ENCODE assay signal across 9 cellular contexts in genomic region chr17:80124351-80124981, GRCh38. TPM values are rescaled to one million over a fixed set of nuclear protein-coding genes. Genes with fewer than 3 reads are reported as not detected.
A peak's percentile ranks its signal among the peaks of the same experiment; 100 is the strongest.
DNase-seq lines count a peak whose midpoint lies in the region; ATAC-seq, FAIRE-seq and TF ChIP-seq lines count a peak whose summit lies in the region.
"Had no signal": no experiment of that assay in that cellular context is flagged by ENCODE, and none has a peak within 500 bp of the region (broad histone marks: within the 10 kb centered on the region; RNA-seq: fewer than 3 reads in every experiment).

No MANE protein-coding gene starts in this region.

- H3K23ac ChIP-seq in mesenchymal stem cell (ENCODE audit: low read length in 2 of 2): no peak overlapping the region

- H3K9me3 ChIP-seq in GM12878 (replicated peaks; ENCODE audit: control insufficient read depth, insufficient read depth, low read length): no peaks in the 10 kb centered on the region
- no peaks in the 10 kb centered on the region for H3K9me3 ChIP-seq in mesenchymal stem cell (ENCODE audit: control insufficient read depth, low read length)

- H4K20me1 ChIP-seq in GM12878 (ENCODE audit: control insufficient read depth, insufficient read depth): no peaks in the 10 kb centered on the region

- TF ChIP-seq POLR2A in GM12878 (IDR thresholded peaks at IDR 0.05; ENCODE audit: low read depth, low read length): no peak

- ATAC-seq in GM12878 (peak; percentile 79), GM21717 (IDR thresholded peaks at IDR 0.05; ENCODE audit: unreplicated experiment) (no peak), GM18870 (IDR thresholded peaks at IDR 0.05; ENCODE audit: unreplicated experiment) (no peak)
- ATAC-seq in naive thymus-derived CD8-positive, alpha-beta T cell: no peak
- ATAC-seq: activated naive CD4-positive, alpha-beta T cell treated with anti-CD3 and anti-CD28 coated beads, Interleukin-2, amount 50 U/mL, for 72 hours had no signal

- H3K36me3 ChIP-seq in GM12878 (ENCODE audit: control insufficient read depth in 2 of 2, insufficient read depth in 2 of 2, low read length in 1 of 2) (no peaks in the 10 kb centered on the region), mesenchymal stem cell (ENCODE audit: control insufficient read depth in 1 of 2, insufficient read depth in 2 of 2, low read depth in 1 of 2, low read length in 2 of 2) (no peaks in the 10 kb centered on the region)

- H2BK15ac ChIP-seq in mesenchymal stem cell (ENCODE audit: low read depth, poor library complexity, severe bottlenecking): no peak overlapping the region

- H2BK120ac ChIP-seq in mesenchymal stem cell (ENCODE audit: low read depth, low read length): no peak overlapping the region

- peaks cover 13 to 30% (median 22%) of the 10 kb centered on the region in 5 donors for H3K27me3 Mint-ChIP-seq in naive thymus-derived CD8-positive, alpha-beta T cell

- H3K9me3 Mint-ChIP-seq in naive thymus-derived CD8-positive, alpha-beta T cell: no peaks in the 10 kb centered on the region
- H3K9me3 Mint-ChIP-seq: activated naive CD4-positive, alpha-beta T cell treated with anti-CD3 and anti-CD28 coated beads, Interleukin-2, amount 50 U/mL, for 72 hours had no signal

- BruUV-seq in GM12878 (replicated peaks; lab: Mats Ljungman, UMichigan): no TSS peak

- no peak overlapping the region for H3K14ac ChIP-seq in mesenchymal stem cell (ENCODE audit: low read length in 2 of 2)

- H3K9ac ChIP-seq in GM12878 (ENCODE audit: control insufficient read depth, insufficient read depth, low read length) (no peak overlapping the region), mesenchymal stem cell (ENCODE audit: low read length) (no peak overlapping the region)

- H3K27ac ChIP-seq in GM12878 (ENCODE audit: control insufficient read depth, insufficient read depth) (no peak overlapping the region), mesenchymal stem cell (ENCODE audit: low read length, poor library complexity, severe bottlenecking) (no peak overlapping the region)

- DNase-seq in DMS53 (lab: John Stamatoyannopoulos, UW) (peak; percentile 74), GM12878 (ENCODE audit: low read depth, low spot score) (no peak), mesenchymal stem cell (peak; percentile 63)
- DNase-seq in stimulated activated CD4-positive, alpha-beta T cell treated with anti-CD3 and anti-CD28 coated beads, Interleukin-1b, Interleukin-23, amount 100 ng/mL, for 48 hours: no peak
- DNase-seq in naive thymus-derived CD8-positive, alpha-beta T cell: no peak

- no peaks in the 10 kb centered on the region for H3K79me2 ChIP-seq in GM12878 (ENCODE audit: control insufficient read depth, insufficient read depth, low read length)

- H3K27me3 ChIP-seq in GM12878 (replicated peaks in 1 of 2; ENCODE audit: control insufficient read depth in 2 of 2, insufficient read depth in 2 of 2, low read length in 1 of 2) (no peaks in the 10 kb centered on the region; a peak in 1 of 4 replicates), mesenchymal stem cell (ENCODE audit: control insufficient read depth in 1 of 2, insufficient read depth in 1 of 2, low read length in 2 of 2) (peaks cover 0 to 4% of the 10 kb centered on the region in 2 experiments)

- peaks cover 0 to 1% (median 0%) of the 10 kb centered on the region in 4 donors for H3K4me1 Mint-ChIP-seq in naive thymus-derived CD8-positive, alpha-beta T cell

- H3K79me1 ChIP-seq in mesenchymal stem cell (replicated peaks; ENCODE audit: low read length, poor library complexity, severe bottlenecking): no peaks in the 10 kb centered on the region

- no peak overlapping the region for H2BK12ac ChIP-seq in mesenchymal stem cell (ENCODE audit: low read length in 2 of 2)

- no peak overlapping the region for H3K27ac Mint-ChIP-seq in naive thymus-derived CD8-positive, alpha-beta T cell
- H3K27ac Mint-ChIP-seq: activated naive CD4-positive, alpha-beta T cell treated with anti-CD3 and anti-CD28 coated beads, Interleukin-2, amount 50 U/mL, for 72 hours had no signal

- H3K4me3 ChIP-seq in GM12878 (no peak overlapping the region), mesenchymal stem cell (ENCODE audit: insufficient read depth in 1 of 2, low read depth in 1 of 2, low read length in 2 of 2) (no peak overlapping the region)

- no peak overlapping the region for H2BK5ac ChIP-seq in mesenchymal stem cell (ENCODE audit: low read depth, low read length, poor library complexity, severe bottlenecking)

- SMC1A ChIA-PET in GM12878 (lab: Charles Lee; ENCODE audit: uncharacterized antibody, unreplicated experiment): no interaction called here

- no peaks in the 10 kb centered on the region for H3K36me3 Mint-ChIP-seq in naive thymus-derived CD8-positive, alpha-beta T cell
- H3K36me3 Mint-ChIP-seq: activated naive CD4-positive, alpha-beta T cell treated with anti-CD3 and anti-CD28 coated beads, Interleukin-2, amount 50 U/mL, for 72 hours had no signal

- FAIRE-seq in GM12878 (lab: Jason Lieb, UNC): no peak

- H3K4me2 ChIP-seq in GM12878 (ENCODE audit: control insufficient read depth, insufficient read depth) (no peak overlapping the region), mesenchymal stem cell (ENCODE audit: low read length, poor library complexity, severe bottlenecking) (no peak overlapping the region)

- intact Hi-C loops in GM12878 (cut with micrococcal nuclease; ENCODE audit: unreplicated experiment): no loop called here

- RAD21 ChIA-PET in GM12878 (lab: Charles Lee; ENCODE audit: unreplicated experiment): no interaction called here

- TF ChIP-seq EP300 in Ishikawa (IDR thresholded peaks at IDR 0.05; ENCODE audit: borderline replicate concordance) (no peak), GM12878 (IDR thresholded peaks at IDR 0.05; ENCODE audit: borderline replicate concordance in 1 of 2, control insufficient read depth in 1 of 2, low read depth in 2 of 2, low read length in 2 of 2) (no peak)

- H4K8ac ChIP-seq in mesenchymal stem cell (ENCODE audit: low read length): no peak overlapping the region

- H3K4ac ChIP-seq in mesenchymal stem cell (ENCODE audit: low read depth in 1 of 2, low read length in 2 of 2): no peak overlapping the region

- POLR2A ChIA-PET in GM12878 (lab: Charles Lee): no interaction called here
- POLR2A ChIA-PET in naive thymus-derived CD8-positive, alpha-beta T cell (lab: Charles Lee): no interaction called here

- peak; percentile 33 to 47 (median 37); a peak in 4 of 6 replicates for TF ChIP-seq CTCF in GM12878 (IDR thresholded peaks at IDR 0.05 in 2 of 3, conservative IDR thresholded peaks at IDR 0.05 in 1 of 3; ENCODE audit: control insufficient read depth in 2 of 3, extremely low read depth in 1 of 3, insufficient read depth in 1 of 3, low read depth in 3 of 3, low read length in 3 of 3)

- no peak overlapping the region for H2AFZ ChIP-seq in GM12878 (ENCODE audit: control insufficient read depth, low read depth, low read length)
- no peak overlapping the region for H2AFZ ChIP-seq in mesenchymal stem cell (ENCODE audit: low read depth, low read length)

- peak; percentile 23; the same call in 1 of the 2 replicates for TF ChIP-seq RAD21 in Ishikawa (IDR thresholded peaks at IDR 0.05; ENCODE audit: low read depth)
- TF ChIP-seq RAD21 in GM12878 (IDR thresholded peaks at IDR 0.05; ENCODE audit: insufficient read depth, low read depth, low read length): peak; percentile 42

- no peak overlapping the region for H2AK5ac ChIP-seq in mesenchymal stem cell (ENCODE audit: low read length, severe bottlenecking)

- CTCF ChIA-PET in GM12878 (lab: Yijun Ruan, JAX): interaction anchor here (0.8 to 1.7 kb wide), 4 partner anchors 9 to 42 kb away, joined by 3 to 6 read pairs (median 4); partner anchors contain the start of gene GAA

- H3K18ac ChIP-seq in mesenchymal stem cell (ENCODE audit: low read depth in 1 of 2, low read length in 2 of 2): peak overlapping the region in 1 of 2 experiments; percentile 8

- no peaks in the 10 kb centered on the region for H3K4me1 ChIP-seq in GM12878 (ENCODE audit: control insufficient read depth, insufficient read depth, low read length)
- H3K4me1 ChIP-seq in mesenchymal stem cell (ENCODE audit: control insufficient read depth, insufficient read depth, low read depth, low read length): peaks cover 8% of the 10 kb centered on the region

- H4K91ac ChIP-seq in mesenchymal stem cell (ENCODE audit: low read length): no peak overlapping the region

- 50% methylated on average over 15 of the region's 15 CpGs for WGBS in GM12878 (ENCODE audit: insufficient coverage, insufficient replicate concordance, low lambda C conversion rate, missing lambda C conversion rate)
- WGBS in mesenchymal stem cell: 68% methylated on average over 14 of the region's 15 CpGs

- H3K4me3 Mint-ChIP-seq in naive thymus-derived CD8-positive, alpha-beta T cell: no peak overlapping the region

- in situ Hi-C loops in GM12878 (cut with MboI): no loop called here

RNA-seq across cellular contexts. Expression of gene EIF4A3, which starts 22.5 kb away (rescaled TPM):
- total RNA-seq in GM12878 (2013; cell fraction: nucleolus; rRNA removed): 54.9 and 72.6 TPM in 2 replicates
- total RNA-seq in GM12878 (2014; rRNA removed): 93.1 and 100.0 TPM in 2 replicates
- total RNA-seq in GM12878 (2014; rRNA removed; fragmentation: Illumina TruSeq; extraction: Trizol): 84.8 and 101 TPM in 2 replicates
- 113 and 114 TPM in 2 replicates for total RNA-seq in GM12878 (2021)
- polyA plus RNA-seq in GM12878 (2011; ENCODE audit: low read depth): 78.3 TPM
- 128 and 135 TPM in 2 replicates for polyA plus RNA-seq in GM12878 (2011; rRNA removed)
- 99.2 and 109 TPM in 2 replicates for polyA plus RNA-seq in GM12878 (2011; cell fraction: cytosol; rRNA removed)
- polyA plus RNA-seq in GM12878 (2011; cell fraction: nucleus; rRNA removed): 71.8 and 83.1 TPM in 2 replicates
- polyA plus RNA-seq in GM12878 (2012): 83.2 and 93.8 TPM in 2 replicates
- polyA plus RNA-seq in GM12878 (2014; fragmentation: Illumina TruSeq; extraction: Trizol): 91.3 and 98.2 TPM in 2 replicates
- 100 to 1,000 TPM in 1 of 2 experiments, 10 to 100 TPM in 1; 53.3 to 106 TPM for polyA plus RNA-seq in GM12878 (2014; fragmentation: Nextera tagmentation; extraction: Ambion mirVana)
- polyA plus RNA-seq in GM12878 (2014; rRNA removed): 91.5 and 93.4 TPM in 2 replicates
- 100 to 1,000 TPM; 217 to 225 TPM for polyA plus RNA-seq in GM12878 (2016; fragmentation: Nextera tagmentation; extraction: Ambion mirVana)
- 71.4 and 81.0 TPM in 2 replicates for polyA minus RNA-seq in GM12878 (2011; rRNA and poly(A)+ RNA removed)
- polyA minus RNA-seq in GM12878 (2011; cell fraction: cytosol; rRNA and poly(A)+ RNA removed): 32.2 and 40.4 TPM in 2 replicates
- 19.1 and 32.2 TPM in 2 replicates for polyA minus RNA-seq in GM12878 (2011; cell fraction: nucleus; rRNA and poly(A)+ RNA removed)
- 50.7 TPM for polyA plus RNA-seq in mesenchymal stem cell (2013, experiment 1 of 2)
- 54.6 TPM for polyA plus RNA-seq in mesenchymal stem cell (2013, experiment 2 of 2)
- total RNA-seq in naive thymus-derived CD8-positive, alpha-beta T cell: 10 to 100 TPM; 53.0 to 61.4 TPM
- polyA plus RNA-seq in naive thymus-derived CD8-positive, alpha-beta T cell: 10 to 100 TPM; 56.0 to 88.6 (median 58.2) TPM

RNA-seq across cellular contexts. Expression of gene GAA, which starts 23.1 kb away (rescaled TPM):
- total RNA-seq in GM12878 (2013; cell fraction: nucleolus; rRNA removed): 37.3 and 39.7 TPM in 2 replicates
- total RNA-seq in GM12878 (2014; rRNA removed): 5.6 and 6.5 TPM in 2 replicates
- total RNA-seq in GM12878 (2014; rRNA removed; fragmentation: Illumina TruSeq; extraction: Trizol): 1.4 and 2.5 TPM in 2 replicates
- total RNA-seq in GM12878 (2021): 10.5 and 11.2 TPM in 2 replicates
- 2.4 TPM for polyA plus RNA-seq in GM12878 (2011; ENCODE audit: low read depth)
- 0.53 and 0.81 TPM in 2 replicates for polyA plus RNA-seq in GM12878 (2011; rRNA removed)
- 1.5 TPM in 2 replicates for polyA plus RNA-seq in GM12878 (2011; cell fraction: cytosol; rRNA removed)
- polyA plus RNA-seq in GM12878 (2011; cell fraction: nucleus; rRNA removed): 11.8 and 15.6 TPM in 2 replicates
- polyA plus RNA-seq in GM12878 (2012): 7.0 and 7.3 TPM in 2 replicates
- 0.71 and 1.7 TPM in 2 replicates for polyA plus RNA-seq in GM12878 (2014; fragmentation: Illumina TruSeq; extraction: Trizol)
- under 1 TPM; 0.18 to 0.40 TPM for polyA plus RNA-seq in GM12878 (2014; fragmentation: Nextera tagmentation; extraction: Ambion mirVana)
- 7.8 and 9.1 TPM in 2 replicates for polyA plus RNA-seq in GM12878 (2014; rRNA removed)
- 1 to 10 TPM; 7.3 to 8.3 TPM for polyA plus RNA-seq in GM12878 (2016; fragmentation: Nextera tagmentation; extraction: Ambion mirVana)
- 0.44 and 0.93 TPM in 2 replicates for polyA minus RNA-seq in GM12878 (2011; rRNA and poly(A)+ RNA removed)
- 1.3 and 2.1 TPM in 2 replicates for polyA minus RNA-seq in GM12878 (2011; cell fraction: cytosol; rRNA and poly(A)+ RNA removed)
- polyA minus RNA-seq in GM12878 (2011; cell fraction: nucleus; rRNA and poly(A)+ RNA removed): 4.4 and 4.7 TPM in 2 replicates
- polyA plus RNA-seq in mesenchymal stem cell (2013, experiment 1 of 2): 33.6 TPM
- 33.3 TPM for polyA plus RNA-seq in mesenchymal stem cell (2013, experiment 2 of 2)
- total RNA-seq in naive thymus-derived CD8-positive, alpha-beta T cell: 10 to 100 TPM; 44.1 to 51.3 TPM
- polyA plus RNA-seq in naive thymus-derived CD8-positive, alpha-beta T cell: 10 to 100 TPM in 2 of 3 donors, 1 to 10 TPM in 1; 7.9 to 13.0 (median 10.8) TPM

RNA-seq across cellular contexts. Expression of gene CARD14, which starts 45.4 kb away (rescaled TPM):
- total RNA-seq in GM12878 (2013; cell fraction: nucleolus; rRNA removed): 0.20 and 0.58 TPM in 2 replicates
- total RNA-seq in GM12878 (2014; rRNA removed) (not detected in 2 replicates), GM12878 (2014; rRNA removed; fragmentation: Illumina TruSeq; extraction: Trizol) (not detected in 2 replicates), GM12878 (2021) (not detected in 2 replicates)
- not detected for polyA plus RNA-seq in GM12878 (2011; ENCODE audit: low read depth)
- polyA plus RNA-seq in GM12878 (2011; rRNA removed) (not detected in 2 replicates), GM12878 (2014; fragmentation: Illumina TruSeq; extraction: Trizol) (not detected in 2 replicates), GM12878 (2014; fragmentation: Nextera tagmentation; extraction: Ambion mirVana) (not detected), GM12878 (2014; rRNA removed) (not detected in 2 replicates), GM12878 (2016; fragmentation: Nextera tagmentation; extraction: Ambion mirVana) (under 1 TPM; 0.08 to 0.15 TPM)
- polyA plus RNA-seq in GM12878 (2011; cell fraction: cytosol; rRNA removed): 0.06 TPM in 1 of 2 replicates, not detected in the other
- 0.03 and 0.13 TPM in 2 replicates for polyA plus RNA-seq in GM12878 (2011; cell fraction: nucleus; rRNA removed)
- polyA plus RNA-seq in GM12878 (2012): 0.18 and 0.20 TPM in 2 replicates
- not detected in 2 replicates for polyA minus RNA-seq in GM12878 (2011; rRNA and poly(A)+ RNA removed)
- not detected in 2 replicates for polyA minus RNA-seq in GM12878 (2011; cell fraction: cytosol; rRNA and poly(A)+ RNA removed)
- not detected in 2 replicates for polyA minus RNA-seq in GM12878 (2011; cell fraction: nucleus; rRNA and poly(A)+ RNA removed)
- 0.01 TPM for polyA plus RNA-seq in mesenchymal stem cell (2013, experiment 1 of 2)
- polyA plus RNA-seq in mesenchymal stem cell (2013, experiment 2 of 2): 0.07 TPM
- total RNA-seq in naive thymus-derived CD8-positive, alpha-beta T cell: not detected
- not detected for polyA plus RNA-seq in naive thymus-derived CD8-positive, alpha-beta T cell

Comparison
In these comparisons a context has a peak if more than half of its experiments do, and no peak if none do; other contexts are left out.
1. DNase-seq: peak in DMS53 (single experiment) and mesenchymal stem cell (single experiment); none in GM12878 (single experiment), stimulated activated CD4-positive, alpha-beta T cell treated with anti-CD3 and anti-CD28 coated beads, Interleukin-1b, Interleukin-23, amount 100 ng/mL, for 48 hours (single experiment) and naive thymus-derived CD8-positive, alpha-beta T cell (0 of 10).